27 cellular contexts compared by ENCODE assay signal in genomic region chr6:102137859-102138258, GRCh38.
"Had no signal": no experiment of that assay in that cellular context is flagged by ENCODE, and none has a peak within 500 bp of the region (broad histone marks: within the 10 kb centered on the region; RNA-seq: fewer than 3 reads in every experiment).

No MANE protein-coding gene starts in this region.

- H3K27me3 ChIP-seq: neural progenitor cell, neutrophil, right atrium auricular region, spleen, tibial nerve had no signal

- H3K36me3 ChIP-seq: neural progenitor cell, neutrophil, right atrium auricular region, spleen, tibial nerve had no signal

- H3K27me3 Mint-ChIP-seq: naive B cell; stimulated activated memory B cell treated with anti-CD40 and anti-IgM and Interleukin-4, amounts not matched to agents 10 μg/mL and 1 μg/mL and 100 μg/mL, for 72 hours; stimulated activated naive CD8-positive, alpha-beta T cell treated with anti-CD3 and anti-CD28 coated beads, Interleukin-15, amount 100 ng/mL, for 72 hours; type B pancreatic cell had no signal

- H3K4me3 ChIP-seq: lung, neural progenitor cell, right atrium auricular region, skin epidermis, spleen, tibial nerve had no signal

- DNase-seq: head of caudate nucleus; hippocampal formation; kidney glomerular epithelial cell; left cardiac atrium; mesendoderm; naive B cell; natural killer cell; nephron progenitor cell; occipital lobe; stimulated activated CD4-positive, alpha-beta T cell treated with anti-CD3 and anti-CD28 coated beads, Interleukin-4, amount 100 ng/mL, for 4 hours; stimulated activated CD8-positive, alpha-beta memory T cell treated with anti-CD3 and anti-CD28 coated beads, Interleukin-4, amount 100 ng/mL, for 48 hours; stimulated activated naive CD4-positive, alpha-beta T cell treated with Interleukin-2 at 50 U/mL for 16 hours; stimulated activated naive CD8-positive, alpha-beta T cell treated with anti-CD3 and anti-CD28 coated beads, Interleukin-15, amount 100 ng/mL, for 72 hours; substantia nigra had no signal

- H3K9me3 Mint-ChIP-seq: mesothelial cell of epicardium; nephron progenitor cell; neural progenitor cell; stimulated activated memory B cell treated with anti-CD40 and anti-IgM and Interleukin-4, amounts not matched to agents 10 μg/mL and 1 μg/mL and 100 μg/mL, for 72 hours; type B pancreatic cell had no signal

- H3K4me3 Mint-ChIP-seq: mesothelial cell of epicardium; naive B cell; natural killer cell; nephron progenitor cell; neural progenitor cell; stimulated activated memory B cell treated with anti-CD40 and anti-IgM and Interleukin-4, amounts not matched to agents 10 μg/mL and 1 μg/mL and 100 μg/mL, for 72 hours; stimulated activated naive CD8-positive, alpha-beta T cell treated with anti-CD3 and anti-CD28 coated beads, Interleukin-15, amount 100 ng/mL, for 72 hours; type B pancreatic cell had no signal

- H3K4me1 Mint-ChIP-seq: mesothelial cell of epicardium; naive B cell; natural killer cell; nephron progenitor cell; neural progenitor cell; stimulated activated memory B cell treated with anti-CD40 and anti-IgM and Interleukin-4, amounts not matched to agents 10 μg/mL and 1 μg/mL and 100 μg/mL, for 72 hours; stimulated activated naive CD8-positive, alpha-beta T cell treated with anti-CD3 and anti-CD28 coated beads, Interleukin-15, amount 100 ng/mL, for 72 hours had no signal

- H3K27ac ChIP-seq: neural progenitor cell, neutrophil, parathyroid adenoma, right atrium auricular region, skin epidermis, spleen, tibial nerve had no signal

- H3K4me1 ChIP-seq: neural progenitor cell, parathyroid adenoma, right atrium auricular region, spleen, tibial nerve had no signal

- ATAC-seq: left cardiac atrium; left lobe of liver; natural killer cell; sciatic nerve; stimulated activated memory B cell treated with anti-CD40 and anti-IgM and Interleukin-4, amounts not matched to agents 10 μg/mL and 1 μg/mL and 100 μg/mL, for 72 hours; stimulated activated naive CD8-positive, alpha-beta T cell treated with anti-CD3 and anti-CD28 coated beads, Interleukin-15, amount 100 ng/mL, for 72 hours had no signal

- H3K36me3 Mint-ChIP-seq: mesothelial cell of epicardium; naive B cell; natural killer cell; neural progenitor cell; stimulated activated memory B cell treated with anti-CD40 and anti-IgM and Interleukin-4, amounts not matched to agents 10 μg/mL and 1 μg/mL and 100 μg/mL, for 72 hours; type B pancreatic cell had no signal

- H3K9me3 ChIP-seq: neutrophil, right atrium auricular region, spleen had no signal
